ENCODE assay signal across 8 cellular contexts in the genomic region with DNA sequence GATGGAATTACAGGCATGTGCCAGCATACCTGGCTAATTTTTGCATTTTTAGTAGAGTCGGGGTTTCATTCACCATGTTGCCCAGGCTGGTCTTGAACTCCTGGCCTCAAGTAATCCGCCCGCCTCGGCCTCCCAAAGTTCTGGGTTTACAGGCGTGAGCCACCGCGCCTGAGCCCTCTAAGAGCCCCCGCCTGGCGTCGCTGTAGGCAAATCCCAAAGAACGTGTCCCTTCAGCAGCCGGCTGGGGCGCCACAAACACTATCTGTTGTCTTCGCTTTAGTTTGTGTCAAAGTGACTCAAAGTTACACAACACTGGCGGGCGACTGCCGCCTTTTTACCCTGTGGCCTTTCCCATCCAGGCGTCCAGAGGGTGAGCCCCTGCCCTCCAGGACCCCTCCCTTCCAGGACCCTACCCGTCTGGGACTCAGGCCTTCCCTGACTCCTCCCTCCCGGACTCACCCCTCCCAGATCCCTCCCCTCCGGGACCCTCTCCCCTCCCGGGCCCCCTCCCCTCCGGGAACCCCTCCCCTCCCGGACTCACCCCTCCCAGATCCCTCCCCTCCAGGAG. TPM values are rescaled to one million over a fixed set of nuclear protein-coding genes. Genes with fewer than 3 reads are reported as not detected.
DNase-seq lines count a peak whose midpoint lies in the region; ATAC-seq, FAIRE-seq and TF ChIP-seq lines count a peak whose summit lies in the region.

No MANE protein-coding gene starts in this region.

- ATAC-seq in GM18858 (IDR thresholded peaks at IDR 0.05; ENCODE audit: unreplicated experiment) (peak; percentile 27), HG03139 (IDR thresholded peaks at IDR 0.05; ENCODE audit: unreplicated experiment) (peak; percentile 42), WTC11 (peak; percentile 75)

- H3K4me3 ChIP-seq in bronchial epithelial cell (ENCODE audit: low read depth, low read length) = peak overlapping the region; percentile 78

- peaks cover 18% of the 10 kb centered on the region for H3K4me1 Mint-ChIP-seq in WTC11

- TF ChIP-seq CTCF in 22Rv1 (IDR thresholded peaks at IDR 0.05) = peak; percentile 79
- peak; percentile 38; the same call in 1 of the 2 replicates for TF ChIP-seq CTCF in WTC11 (IDR thresholded peaks at IDR 0.05)
- peak; percentile 94 for TF ChIP-seq CTCF in bronchial epithelial cell (IDR thresholded peaks at IDR 0.05; ENCODE audit: insufficient read depth, low read length, severe bottlenecking)

- H3K36me3 ChIP-seq in bronchial epithelial cell (ENCODE audit: control insufficient read depth, insufficient read depth, low read length) = peaks cover 25% of the 10 kb centered on the region

- H3K27me3 Mint-ChIP-seq in WTC11 (ENCODE audit: low read depth) = no peaks in the 10 kb centered on the region

- peak overlapping the region; percentile 96 for H3K27ac Mint-ChIP-seq in WTC11

- CTCF ChIA-PET in WTC11 (lab: Charles Lee) = interaction anchor here (0.6 to 1.7 kb wide), 22 partner anchors 9 to 612 kb away, joined by 3 to 28 read pairs (median 4); a partner anchor contains a TSS

- H3K9me3 Mint-ChIP-seq in WTC11 = no peaks in the 10 kb centered on the region

- POLR2A ChIA-PET in WTC11 (lab: Charles Lee) = interaction anchor here (0.6 to 1.0 kb wide), 3 partner anchors 64 to 172 kb away, joined by 4 read pairs; a partner anchor contains a TSS

- no peaks in the 10 kb centered on the region for H3K27me3 ChIP-seq in bronchial epithelial cell (ENCODE audit: control insufficient read depth, insufficient read depth, low read length)

- peak; percentile 91 for DNase-seq in NCI-H2227 treated with DMSO at 0.1 percent for 48 hours (lab: John Stamatoyannopoulos, UW)
- peak; percentile 93 for DNase-seq in WTC11 (ENCODE audit: low spot score)
- peak; percentile 85 for DNase-seq in bronchial epithelial cell (ENCODE audit: low read depth)
- DNase-seq in inferior parietal cortex (ENCODE audit: extremely low spot score) = peak; percentile 88
- DNase-seq in smooth muscle cell of the brain vasculature (ENCODE audit: low read depth, low spot score) = peak; percentile 68

- peak overlapping the region; percentile 77 for H3K4me3 Mint-ChIP-seq in WTC11

- no peak for FAIRE-seq in bronchial epithelial cell (lab: Jason Lieb, UNC)

- H3K36me3 Mint-ChIP-seq in WTC11 = peaks cover 22% of the 10 kb centered on the region

- peak overlapping the region; percentile 95 for H3K27ac ChIP-seq in 22Rv1

TF ChIP-seq in WTC11, 78 proteins besides CTCF, POLR2A, EP300 and RAD21 (continues in another document):
- TF ChIP-seq, protein P1, sequence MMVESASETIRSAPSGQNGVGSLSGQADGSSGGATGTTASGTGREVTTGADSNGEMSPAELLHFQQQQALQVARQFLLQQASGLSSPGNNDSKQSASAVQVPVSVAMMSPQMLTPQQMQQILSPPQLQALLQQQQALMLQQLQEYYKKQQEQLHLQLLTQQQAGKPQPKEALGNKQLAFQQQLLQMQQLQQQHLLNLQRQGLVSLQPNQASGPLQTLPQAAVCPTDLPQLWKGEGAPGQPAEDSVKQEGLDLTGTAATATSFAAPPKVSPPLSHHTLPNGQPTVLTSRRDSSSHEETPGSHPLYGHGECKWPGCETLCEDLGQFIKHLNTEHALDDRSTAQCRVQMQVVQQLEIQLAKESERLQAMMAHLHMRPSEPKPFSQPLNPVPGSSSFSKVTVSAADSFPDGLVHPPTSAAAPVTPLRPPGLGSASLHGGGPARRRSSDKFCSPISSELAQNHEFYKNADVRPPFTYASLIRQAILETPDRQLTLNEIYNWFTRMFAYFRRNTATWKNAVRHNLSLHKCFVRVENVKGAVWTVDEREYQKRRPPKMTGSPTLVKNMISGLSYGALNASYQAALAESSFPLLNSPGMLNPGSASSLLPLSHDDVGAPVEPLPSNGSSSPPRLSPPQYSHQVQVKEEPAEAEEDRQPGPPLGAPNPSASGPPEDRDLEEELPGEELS (CRISPR knock-in tag; IDR thresholded peaks at IDR 0.05) = no peak
- TF ChIP-seq IRF2 (CRISPR knock-in tag; IDR thresholded peaks at IDR 0.05; ENCODE audit: borderline replicate concordance, low read depth) (no peak), CBFB (CRISPR knock-in tag; IDR thresholded peaks at IDR 0.05; ENCODE audit: low read depth) (0 out of 2 replicates have a peak, but pooled peaks have one; percentile 9), SP1 (CRISPR knock-in tag; conservative IDR thresholded peaks at IDR 0.05) (peak; percentile 45; the same call in 1 of the 2 replicates), ESRRA (CRISPR knock-in tag; IDR thresholded peaks at IDR 0.05; ENCODE audit: borderline replicate concordance) (no peak), GTF2I (CRISPR knock-in tag; conservative IDR thresholded peaks at IDR 0.05) (peak; percentile 93)
- TF ChIP-seq, protein P2, sequence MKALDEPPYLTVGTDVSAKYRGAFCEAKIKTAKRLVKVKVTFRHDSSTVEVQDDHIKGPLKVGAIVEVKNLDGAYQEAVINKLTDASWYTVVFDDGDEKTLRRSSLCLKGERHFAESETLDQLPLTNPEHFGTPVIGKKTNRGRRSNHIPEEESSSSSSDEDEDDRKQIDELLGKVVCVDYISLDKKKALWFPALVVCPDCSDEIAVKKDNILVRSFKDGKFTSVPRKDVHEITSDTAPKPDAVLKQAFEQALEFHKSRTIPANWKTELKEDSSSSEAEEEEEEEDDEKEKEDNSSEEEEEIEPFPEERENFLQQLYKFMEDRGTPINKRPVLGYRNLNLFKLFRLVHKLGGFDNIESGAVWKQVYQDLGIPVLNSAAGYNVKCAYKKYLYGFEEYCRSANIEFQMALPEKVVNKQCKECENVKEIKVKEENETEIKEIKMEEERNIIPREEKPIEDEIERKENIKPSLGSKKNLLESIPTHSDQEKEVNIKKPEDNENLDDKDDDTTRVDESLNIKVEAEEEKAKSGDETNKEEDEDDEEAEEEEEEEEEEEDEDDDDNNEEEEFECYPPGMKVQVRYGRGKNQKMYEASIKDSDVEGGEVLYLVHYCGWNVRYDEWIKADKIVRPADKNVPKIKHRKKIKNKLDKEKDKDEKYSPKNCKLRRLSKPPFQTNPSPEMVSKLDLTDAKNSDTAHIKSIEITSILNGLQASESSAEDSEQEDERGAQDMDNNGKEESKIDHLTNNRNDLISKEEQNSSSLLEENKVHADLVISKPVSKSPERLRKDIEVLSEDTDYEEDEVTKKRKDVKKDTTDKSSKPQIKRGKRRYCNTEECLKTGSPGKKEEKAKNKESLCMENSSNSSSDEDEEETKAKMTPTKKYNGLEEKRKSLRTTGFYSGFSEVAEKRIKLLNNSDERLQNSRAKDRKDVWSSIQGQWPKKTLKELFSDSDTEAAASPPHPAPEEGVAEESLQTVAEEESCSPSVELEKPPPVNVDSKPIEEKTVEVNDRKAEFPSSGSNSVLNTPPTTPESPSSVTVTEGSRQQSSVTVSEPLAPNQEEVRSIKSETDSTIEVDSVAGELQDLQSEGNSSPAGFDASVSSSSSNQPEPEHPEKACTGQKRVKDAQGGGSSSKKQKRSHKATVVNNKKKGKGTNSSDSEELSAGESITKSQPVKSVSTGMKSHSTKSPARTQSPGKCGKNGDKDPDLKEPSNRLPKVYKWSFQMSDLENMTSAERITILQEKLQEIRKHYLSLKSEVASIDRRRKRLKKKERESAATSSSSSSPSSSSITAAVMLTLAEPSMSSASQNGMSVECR (CRISPR knock-in tag; IDR thresholded peaks at IDR 0.05; ENCODE audit: borderline replicate concordance) = peak; percentile 53; the same call in 1 of the 2 replicates
- TF ChIP-seq, protein P3, sequence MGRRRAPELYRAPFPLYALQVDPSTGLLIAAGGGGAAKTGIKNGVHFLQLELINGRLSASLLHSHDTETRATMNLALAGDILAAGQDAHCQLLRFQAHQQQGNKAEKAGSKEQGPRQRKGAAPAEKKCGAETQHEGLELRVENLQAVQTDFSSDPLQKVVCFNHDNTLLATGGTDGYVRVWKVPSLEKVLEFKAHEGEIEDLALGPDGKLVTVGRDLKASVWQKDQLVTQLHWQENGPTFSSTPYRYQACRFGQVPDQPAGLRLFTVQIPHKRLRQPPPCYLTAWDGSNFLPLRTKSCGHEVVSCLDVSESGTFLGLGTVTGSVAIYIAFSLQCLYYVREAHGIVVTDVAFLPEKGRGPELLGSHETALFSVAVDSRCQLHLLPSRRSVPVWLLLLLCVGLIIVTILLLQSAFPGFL (CRISPR knock-in tag; IDR thresholded peaks at IDR 0.05; ENCODE audit: borderline replicate concordance) = no peak
- TF ChIP-seq, protein P4, sequence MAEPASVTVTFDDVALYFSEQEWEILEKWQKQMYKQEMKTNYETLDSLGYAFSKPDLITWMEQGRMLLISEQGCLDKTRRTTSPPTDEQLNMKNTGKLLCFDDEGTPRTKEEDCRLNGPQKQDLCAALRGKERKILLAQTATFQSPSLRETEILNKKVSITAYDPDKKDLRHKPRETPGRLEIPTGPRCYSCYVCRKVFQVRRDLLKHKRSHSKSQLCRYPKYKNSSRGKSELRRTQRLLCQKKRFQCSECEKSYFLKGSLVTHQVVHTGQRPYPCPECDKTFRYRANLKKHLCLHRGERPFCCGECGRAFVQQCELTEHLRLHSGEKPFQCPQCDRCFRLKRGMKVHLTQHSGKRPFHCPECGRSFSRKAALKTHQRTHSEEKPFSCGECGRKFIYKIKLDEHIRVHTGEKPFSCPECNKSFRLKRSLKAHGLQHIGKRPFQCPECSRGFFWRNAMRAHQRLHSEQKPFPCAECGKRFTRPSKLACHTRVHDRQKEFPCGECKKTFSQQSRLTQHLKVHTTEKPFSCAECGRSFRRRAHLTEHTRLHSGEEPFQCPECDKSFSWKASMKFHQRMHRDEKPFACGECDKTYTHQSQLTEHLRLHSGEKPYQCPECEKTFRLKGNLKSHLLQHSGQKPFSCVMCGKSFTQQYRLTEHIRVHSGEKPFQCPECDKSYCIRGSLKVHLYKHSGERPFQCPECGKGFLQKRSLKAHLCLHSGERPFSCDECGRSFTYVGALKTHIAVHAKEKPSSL (CRISPR knock-in tag; conservative IDR thresholded peaks at IDR 0.05) = no peak
- TF ChIP-seq, protein P5, sequence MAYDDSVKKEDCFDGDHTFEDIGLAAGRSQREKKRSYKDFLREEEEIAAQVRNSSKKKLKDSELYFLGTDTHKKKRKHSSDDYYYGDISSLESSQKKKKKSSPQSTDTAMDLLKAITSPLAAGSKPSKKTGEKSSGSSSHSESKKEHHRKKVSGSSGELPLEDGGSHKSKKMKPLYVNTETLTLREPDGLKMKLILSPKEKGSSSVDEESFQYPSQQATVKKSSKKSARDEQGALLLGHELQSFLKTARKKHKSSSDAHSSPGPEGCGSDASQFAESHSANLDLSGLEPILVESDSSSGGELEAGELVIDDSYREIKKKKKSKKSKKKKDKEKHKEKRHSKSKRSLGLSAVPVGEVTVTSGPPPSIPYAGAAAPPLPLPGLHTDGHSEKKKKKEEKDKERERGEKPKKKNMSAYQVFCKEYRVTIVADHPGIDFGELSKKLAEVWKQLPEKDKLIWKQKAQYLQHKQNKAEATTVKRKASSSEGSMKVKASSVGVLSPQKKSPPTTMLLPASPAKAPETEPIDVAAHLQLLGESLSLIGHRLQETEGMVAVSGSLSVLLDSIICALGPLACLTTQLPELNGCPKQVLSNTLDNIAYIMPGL (CRISPR knock-in tag; IDR thresholded peaks at IDR 0.05) = peak; percentile 34; the same call in 1 of the 2 replicates

RNA-seq across cellular contexts. Expression of a gene that starts 0.9 kb away (rescaled TPM):
- total RNA-seq in WTC11 (2021) (146 to 160 TPM (median 147 TPM) in 3 replicates), bronchial epithelial cell (139 and 145 TPM in 2 replicates)

Comparison
In these comparisons a context has a peak if more than half of its experiments do, and no peak if none do; other contexts are left out.
1. Peak in every context shown above with its lines: DNase-seq, ATAC-seq, H3K4me3 ChIP-seq and H3K27ac ChIP-seq.
2. CTCF ChIP-seq: peak in every context shown above with its lines; median percentile 94 in bronchial epithelial cell; 79 in 22Rv1; 38 in WTC11.